3 cellular contexts compared by ENCODE assay signal in the genomic region with DNA sequence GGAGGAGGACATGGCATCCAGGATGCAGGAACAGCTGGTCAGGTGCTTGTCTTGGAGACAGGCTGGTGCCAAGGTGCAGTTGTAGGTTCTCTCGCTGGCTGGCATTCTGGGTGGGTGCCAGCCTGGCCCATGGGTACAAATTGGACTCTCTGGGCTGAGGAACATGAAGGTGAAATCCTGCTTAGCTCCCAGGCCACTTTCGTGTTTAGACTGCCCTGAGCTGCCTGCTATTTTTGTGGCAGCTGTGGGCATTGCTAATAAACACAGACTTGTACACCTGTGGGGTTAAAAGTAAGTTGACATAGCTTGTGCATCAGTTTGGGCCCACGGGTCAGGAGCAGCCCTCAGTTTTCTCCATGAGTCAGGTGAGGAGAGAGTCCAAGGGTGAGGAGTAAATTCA.
"Had no signal": no experiment of that assay in that cellular context is flagged by ENCODE, and none has a peak within 500 bp of the region (broad histone marks: within the 10 kb centered on the region; RNA-seq: fewer than 3 reads in every experiment).

No MANE protein-coding gene starts in this region.

- ATAC-seq: GM12878 had no signal

- DNase-seq: GDM1, GF-D8 had no signal

- H3K4me3 ChIP-seq: GM12878 had no signal
